Comparison of ENCODE assay signal across 17 cellular contexts in the genomic region with DNA sequence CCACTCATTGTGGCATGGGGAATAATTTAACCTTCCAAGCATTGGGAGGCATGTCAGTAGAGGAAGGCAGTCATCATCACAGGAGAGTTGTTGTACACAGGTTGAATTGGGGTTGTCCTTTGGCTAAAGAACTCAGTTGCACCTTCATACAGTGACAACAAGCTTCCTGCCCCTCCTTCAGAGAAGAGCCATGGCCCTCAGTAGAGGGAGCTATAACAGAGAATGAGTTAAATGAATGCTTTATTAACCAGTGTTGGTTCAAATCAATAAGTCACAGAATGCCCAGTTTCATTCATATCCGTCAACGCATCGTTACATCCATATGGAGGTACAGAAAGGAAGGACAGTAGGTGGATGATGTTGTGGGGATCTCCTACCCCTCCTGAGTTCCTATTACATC. TPM values are rescaled to one million over a fixed set of nuclear protein-coding genes. Genes with fewer than 3 reads are reported as not detected.
"Had no signal": no experiment of that assay in that cellular context is flagged by ENCODE, and none has a peak within 500 bp of the region (broad histone marks: within the 10 kb centered on the region; RNA-seq: fewer than 3 reads in every experiment).

No MANE protein-coding gene starts in this region.

- H3K27me3 Mint-ChIP-seq: activated naive CD4-positive, alpha-beta T cell treated with anti-CD3 and anti-CD28 coated beads, Interleukin-2, amount 10 ng/mL, durations not matched to agents 7 days and 5 days; effector memory CD8-positive, alpha-beta T cell had no signal

- H3K27me3 ChIP-seq: sigmoid colon, upper lobe of left lung had no signal

- H3K9me3 Mint-ChIP-seq: activated naive CD4-positive, alpha-beta T cell treated with anti-CD3 and anti-CD28 coated beads, Interleukin-2, amount 10 ng/mL, durations not matched to agents 7 days and 5 days; activated T-helper 17 cell treated with anti-CD3 and anti-CD28 coated beads, Interleukin-2, amount 50 U/mL, for 72 hours; effector memory CD8-positive, alpha-beta T cell had no signal

- H3K9me3 ChIP-seq: sigmoid colon, upper lobe of left lung had no signal

- H3K36me3 ChIP-seq: sigmoid colon, upper lobe of left lung had no signal

- H3K4me1 ChIP-seq: sigmoid colon, upper lobe of left lung had no signal

- DNase-seq: activated naive CD4-positive, alpha-beta T cell treated with anti-CD3 and anti-CD28 coated beads, Interleukin-2, amount 10 ng/mL, durations not matched to agents 7 days and 5 days; activated T-cell treated with anti-CD3 and anti-CD28 coated beads for 4 hours; caudate nucleus; effector memory CD8-positive, alpha-beta T cell; hypothalamus; sigmoid colon; stimulated activated CD4-positive, alpha-beta T cell treated with anti-CD3 and anti-CD28 coated beads, Interleukin-12 subunit alpha, Interleukin-12 subunit beta, amount 100 ng/mL, for 4 hours; stimulated activated naive CD4-positive, alpha-beta T cell treated with Interleukin-2 at 50 U/mL for 16 hours; upper lobe of left lung had no signal

- H3K4me3 Mint-ChIP-seq: activated naive CD4-positive, alpha-beta T cell treated with anti-CD3 and anti-CD28 coated beads, Interleukin-2, amount 10 ng/mL, durations not matched to agents 7 days and 5 days; activated T-helper 17 cell treated with anti-CD3 and anti-CD28 coated beads, Interleukin-2, amount 50 U/mL, for 72 hours had no signal

- ATAC-seq: activated T-helper 17 cell treated with anti-CD3 and anti-CD28 coated beads, Interleukin-2, amount 50 U/mL, for 72 hours; effector memory CD8-positive, alpha-beta T cell had no signal

- H3K36me3 Mint-ChIP-seq: activated naive CD4-positive, alpha-beta T cell treated with anti-CD3 and anti-CD28 coated beads, Interleukin-2, amount 10 ng/mL, durations not matched to agents 7 days and 5 days had no signal

- H3K4me3 ChIP-seq: coronary artery, sigmoid colon, upper lobe of left lung had no signal

- H3K27ac ChIP-seq: coronary artery, sigmoid colon, upper lobe of left lung had no signal

- H3K27ac Mint-ChIP-seq: activated naive CD4-positive, alpha-beta T cell treated with anti-CD3 and anti-CD28 coated beads, Interleukin-2, amount 10 ng/mL, durations not matched to agents 7 days and 5 days; activated T-helper 17 cell treated with anti-CD3 and anti-CD28 coated beads, Interleukin-2, amount 50 U/mL, for 72 hours had no signal

RNA-seq across cellular contexts. Expression of a gene that starts 4.8 kb away (rescaled TPM):
- total RNA-seq: activated T-helper 17 cell treated with anti-CD3 and anti-CD28 coated beads, Interleukin-2, amount 50 U/mL, for 72 hours; epithelial cell of proximal tubule; osteocyte; pulmonary artery endothelial cell; sigmoid colon; temporal lobe had no signal
- polyA plus RNA-seq: adipose tissue, neural cell had no signal
